Comparison of ENCODE assay signal across 23 cellular contexts in genomic region chr7:95824586-95824985, GRCh38. TPM values are rescaled to one million over a fixed set of nuclear protein-coding genes. Genes with fewer than 3 reads are reported as not detected.
"Had no signal": no experiment of that assay in that cellular context is flagged by ENCODE, and none has a peak within 500 bp of the region (broad histone marks: within the 10 kb centered on the region; RNA-seq: fewer than 3 reads in every experiment).

No MANE protein-coding gene starts in this region.

- H3K9me3 Mint-ChIP-seq: endodermal cell, mesothelial cell of epicardium, naive B cell had no signal

- DNase-seq: dermis blood vessel endothelial cell; effector CD4-positive, alpha-beta T cell; effector memory CD8-positive, alpha-beta T cell; endodermal cell; erythroblast; esophagus squamous epithelium; foreskin fibroblast; foreskin melanocyte; gastrocnemius medialis; glutamatergic neuron; head of caudate nucleus; heart right ventricle; hippocampal formation; left cardiac atrium; left lung; left ventricle myocardium superior; lower lobe of right lung; mesenchymal stem cell; mucosa of descending colon; naive B cell; naive thymus-derived CD8-positive, alpha-beta T cell had no signal

- H3K27ac Mint-ChIP-seq: effector memory CD8-positive, alpha-beta T cell; endodermal cell; mesothelial cell of epicardium; naive B cell; naive thymus-derived CD8-positive, alpha-beta T cell had no signal

- ATAC-seq: effector memory CD8-positive, alpha-beta T cell; esophagus mucosa; gastrocnemius medialis; heart right ventricle; left cardiac atrium; left lung; left ventricle myocardium superior; lower lobe of right lung; mucosa of descending colon; naive thymus-derived CD8-positive, alpha-beta T cell had no signal

- H3K36me3 Mint-ChIP-seq: mesothelial cell of epicardium; naive B cell; naive thymus-derived CD8-positive, alpha-beta T cell had no signal

RNA-seq across cellular contexts. Expression of gene DYNC1I1, which starts 52.2 kb away (rescaled TPM):
- total RNA-seq: naive thymus-derived CD8-positive, alpha-beta T cell had no signal
